ENCODE assay signal across 31 cellular contexts in the genomic region with DNA sequence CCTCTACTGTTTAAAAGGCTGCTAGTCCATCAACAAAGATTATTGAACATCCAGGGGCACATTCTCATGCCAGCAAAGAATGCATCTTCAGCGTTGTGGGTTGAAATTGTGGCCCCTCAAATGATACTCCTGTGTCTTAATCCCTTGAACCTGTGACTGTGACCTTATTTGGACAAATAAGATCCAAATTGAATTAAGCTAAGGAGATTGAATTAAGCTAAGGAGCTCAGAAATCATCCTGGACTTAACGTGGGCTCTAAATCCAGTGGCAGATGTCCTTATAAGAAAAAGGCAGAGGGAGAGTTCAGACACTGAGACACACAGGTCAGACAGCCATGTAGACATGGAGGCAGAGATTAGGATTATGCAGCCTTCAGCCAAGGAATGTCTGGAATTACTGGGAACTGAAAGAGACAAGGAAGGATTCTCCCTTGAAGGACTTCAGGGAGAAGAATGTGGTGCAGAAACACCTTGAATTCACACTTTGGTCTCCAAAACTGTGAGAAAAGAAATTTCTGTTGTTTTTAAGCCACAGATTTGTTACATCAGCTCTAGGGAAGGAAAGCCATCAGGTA. TPM values are rescaled to one million over a fixed set of nuclear protein-coding genes. Genes with fewer than 3 reads are reported as not detected.
"Had no signal": no experiment of that assay in that cellular context is flagged by ENCODE, and none has a peak within 500 bp of the region (broad histone marks: within the 10 kb centered on the region; RNA-seq: fewer than 3 reads in every experiment).

No MANE protein-coding gene starts in this region.

- H3K36me3 ChIP-seq: breast epithelium, ovary, prostate gland, sigmoid colon, thyroid gland, upper lobe of left lung, vagina had no signal

- ATAC-seq: activated CD8-positive, alpha-beta T cell treated with anti-CD3 and anti-CD28 coated beads for 36 hours; activated naive CD4-positive, alpha-beta T cell treated with anti-CD3 and anti-CD28 coated beads, Interleukin-2, amount 50 U/mL, for 72 hours; activated T-cell treated with anti-CD3 and anti-CD28 coated beads, Interleukin-2, amount 50 U/mL, for 4 hours; activated T-helper 17 cell treated with anti-CD3 and anti-CD28 coated beads, Interleukin-2, amount 50 U/mL, for 72 hours; esophagus mucosa; left colon; natural killer cell; stimulated activated memory B cell treated with anti-CD40 and anti-IgM and Interleukin-4, amounts not matched to agents 10 μg/mL and 1 μg/mL and 100 μg/mL, for 72 hours; stimulated activated naive CD8-positive, alpha-beta T cell treated with anti-CD3 and anti-CD28 coated beads, Interleukin-15, amount 100 ng/mL, for 72 hours; T-helper 17 cell; WTC11 had no signal

- H3K4me1 ChIP-seq: breast epithelium, prostate gland, upper lobe of left lung had no signal

- H3K4me3 ChIP-seq: breast epithelium, ovary, prostate gland, sigmoid colon, thyroid gland, upper lobe of left lung, vagina had no signal

- H3K27ac ChIP-seq: breast epithelium, ovary, prostate gland, sigmoid colon, thyroid gland, vagina had no signal

- H3K27me3 ChIP-seq: breast epithelium, ovary, sigmoid colon, thyroid gland, upper lobe of left lung, vagina had no signal

- H3K9me3 ChIP-seq: breast epithelium, ovary, prostate gland, sigmoid colon, thyroid gland, upper lobe of left lung, vagina had no signal

- DNase-seq: activated CD4-positive, alpha-beta T cell treated with anti-CD3 and anti-CD28 coated beads for 1 hour; activated CD4-positive, alpha-beta T cell treated with anti-CD3 and anti-CD28 coated beads, Interleukin-2, amount 10 ng/mL, durations not matched to agents 7 days and 5 days; activated CD8-positive, alpha-beta T cell treated with anti-CD3 and anti-CD28 coated beads for 36 hours; activated gamma-delta T cell treated with Interleukin-2 at 50 U/mL for 16 hours; activated T-cell treated with anti-CD3 and anti-CD28 coated beads, Interleukin-2, amount 50 U/mL, for 4 hours; central memory CD4-positive, alpha-beta T cell; foreskin fibroblast; head of caudate nucleus; hippocampal formation; immature natural killer cell; kidney; left colon; natural killer cell; ovary; sigmoid colon; small intestine; stimulated activated CD4-positive, alpha-beta T cell treated with anti-CD3 and anti-CD28 coated beads, Interleukin-4, amount 100 ng/mL, for 24 hours; stimulated activated CD8-positive, alpha-beta memory T cell treated with anti-CD3 and anti-CD28 coated beads, Interleukin-4, amount 100 ng/mL, for 48 hours; stimulated activated naive CD8-positive, alpha-beta T cell treated with anti-CD3 and anti-CD28 coated beads, Interleukin-15, amount 100 ng/mL, for 72 hours; substantia nigra; T-helper 17 cell; thyroid gland; upper lobe of left lung had no signal

RNA-seq across cellular contexts. Expression of a gene that starts 57.3 kb away (rescaled TPM):
- total RNA-seq: activated CD4-positive, alpha-beta T cell treated with anti-CD3 and anti-CD28 coated beads, Interleukin-2, amount 10 ng/mL, durations not matched to agents 7 days and 5 days; activated CD8-positive, alpha-beta T cell treated with anti-CD3 and anti-CD28 coated beads for 36 hours; activated naive CD4-positive, alpha-beta T cell treated with anti-CD3 and anti-CD28 coated beads, Interleukin-2, amount 50 U/mL, for 72 hours; activated T-cell treated with anti-CD3 and anti-CD28 coated beads, Interleukin-2, amount 50 U/mL, for 4 hours; activated T-helper 17 cell treated with anti-CD3 and anti-CD28 coated beads, Interleukin-2, amount 50 U/mL, for 72 hours; breast epithelium; esophagus mucosa; kidney; left colon; natural killer cell; ovary; prostate gland; T-helper 17 cell; thyroid gland; vagina; WTC11 had no signal
- polyA plus RNA-seq: immature natural killer cell, ovary, sigmoid colon had no signal
